ENCODE assay signal across 14 cellular contexts in the genomic region with DNA sequence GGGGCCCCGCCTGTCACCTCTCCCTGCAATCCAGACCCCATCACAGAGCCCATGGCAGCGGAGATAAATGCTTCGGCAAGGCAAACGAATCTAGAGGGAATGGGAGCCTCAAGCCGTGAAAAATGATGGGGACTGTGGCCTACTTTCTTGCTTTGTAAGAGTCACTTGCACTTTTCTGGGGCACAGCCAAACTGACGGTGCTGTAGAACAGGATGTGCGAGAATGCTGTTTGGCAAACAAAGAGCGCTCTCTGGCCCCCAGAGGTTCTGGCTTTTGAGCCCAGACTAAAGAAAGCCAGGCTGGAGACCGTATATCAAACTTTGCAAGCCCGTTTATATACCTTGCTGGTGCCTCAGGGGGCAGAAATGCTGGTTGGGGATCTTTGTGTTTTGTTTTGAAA.
DNase-seq lines count a peak whose midpoint lies in the region; ATAC-seq and TF ChIP-seq lines count a peak whose summit lies in the region.
"Had no signal": no experiment of that assay in that cellular context is flagged by ENCODE, and none has a peak within 500 bp of the region (broad histone marks: within the 10 kb centered on the region; RNA-seq: fewer than 3 reads in every experiment).

No MANE protein-coding gene starts in this region.

- peak overlapping the region; percentile 36 for H3K9ac ChIP-seq in mucosa of stomach (ENCODE audit: low read length)
- H3K9ac ChIP-seq: BLaER1 treated with 17β-estradiol and CSF1 and Interleukin-3, amounts not matched to agents 10 nM and 100 nM had no signal

- intact Hi-C loops in adrenal gland (cut with DNase I) (no loop called here), tibial artery (cut with DNase I; ENCODE audit: low total_unique reads) (loop anchor here (10.0 kb wide), 1 partner anchor 107 kb away; a partner anchor contains a TSS)

- H3K9me3 ChIP-seq in adrenal gland (replicated peaks in 1 of 3) (no peaks in the 10 kb centered on the region), gastroesophageal sphincter (no peaks in the 10 kb centered on the region), mucosa of stomach (ENCODE audit: control insufficient read depth, low read length) (no peaks in the 10 kb centered on the region), tibial artery (no peaks in the 10 kb centered on the region), hepatocyte (ENCODE audit: low read depth) (no peaks in the 10 kb centered on the region)

- no peak for TF ChIP-seq CTCF in adrenal gland (IDR thresholded peaks at IDR 0.05)
- TF ChIP-seq CTCF in gastroesophageal sphincter (IDR thresholded peaks at IDR 0.05) = no peak
- no peak for TF ChIP-seq CTCF in tibial artery (IDR thresholded peaks at IDR 0.05)
- TF ChIP-seq CTCF in omental fat pad (IDR thresholded peaks at IDR 0.05) = no peak
- TF ChIP-seq CTCF in hepatocyte (IDR thresholded peaks at IDR 0.05; ENCODE audit: poor library complexity) = no peak

- no peaks in the 10 kb centered on the region for H4K20me1 ChIP-seq in hepatocyte (ENCODE audit: insufficient read depth, poor library complexity, severe bottlenecking)
- H4K20me1 ChIP-seq: BLaER1 treated with 17β-estradiol and CSF1 and Interleukin-3, amounts not matched to agents 10 nM and 100 nM had no signal

- TF ChIP-seq EP300 in gastroesophageal sphincter (IDR thresholded peaks at IDR 0.05) = no peak

- peak; percentile 54 for ATAC-seq in gastroesophageal sphincter
- ATAC-seq in omental fat pad (ENCODE audit: low FRiP score) = no peak
- no peak for ATAC-seq in HG02973 (IDR thresholded peaks at IDR 0.05; ENCODE audit: unreplicated experiment)

- H2AFZ ChIP-seq in hepatocyte = no peak overlapping the region

- 62 to 76% (median 68%) methylated on average over 9 to 10 of the region's 10 CpGs for WGBS in adrenal gland, 4 donors
- WGBS in gastroesophageal sphincter (ENCODE audit: low coverage in 1 of 2), 2 donors = 24 to 40% methylated on average over 1 to 9 of the region's 10 CpGs
- WGBS in hepatocyte (ENCODE audit: low lambda C conversion rate, missing lambda C conversion rate) = 76% methylated on average over 10 of the region's 10 CpGs

- H3K27ac ChIP-seq in adrenal gland (peak overlapping the region in 2 of 5 donors; percentile 26 to 80), gastroesophageal sphincter (peak overlapping the region; percentile 7 to 87 (median 86)), tibial artery (peak overlapping the region; percentile 84 to 85), hepatocyte (no peak overlapping the region)
- H3K27ac ChIP-seq: BLaER1 treated with 17β-estradiol and CSF1 and Interleukin-3, amounts not matched to agents 10 nM and 100 nM; RWPE1 had no signal

- peak in 6 of 7 donors; percentile 34 to 81 (median 49) for DNase-seq in adrenal gland
- DNase-seq in tibial artery = peak; percentile 92 to 93
- DNase-seq in DMS153 (lab: John Stamatoyannopoulos, UW) = no peak
- no peak for DNase-seq in omental fat pad (ENCODE audit: low spot score)
- DNase-seq in hepatocyte (ENCODE audit: low spot score) = no peak
- DNase-seq: activated naive CD4-positive, alpha-beta T cell treated with anti-CD3 and anti-CD28 coated beads, Interleukin-2, amount 10 ng/mL, durations not matched to agents 7 days and 5 days; NCI-H1092 treated with DMSO at 0.1 percent for 48 hours; NCI-H524 treated with DMSO at 0.1 percent for 48 hours; stimulated activated CD4-positive, alpha-beta T cell treated with anti-CD3 and anti-CD28 coated beads, Interleukin-2, amount 100 ng/mL, for 24 hours had no signal

- H3K79me2 ChIP-seq in hepatocyte = no peaks in the 10 kb centered on the region

- TF ChIP-seq POLR2A in adrenal gland (IDR thresholded peaks at IDR 0.05) (no peak), gastroesophageal sphincter (IDR thresholded peaks at IDR 0.05) (no peak)

- H3K4me3 ChIP-seq in adrenal gland (no peak overlapping the region), gastroesophageal sphincter (no peak overlapping the region), mucosa of stomach (ENCODE audit: low read length) (no peak overlapping the region), tibial artery (no peak overlapping the region), hepatocyte (no peak overlapping the region)
- H3K4me3 ChIP-seq: BLaER1 treated with 17β-estradiol and CSF1 and Interleukin-3, amounts not matched to agents 10 nM and 100 nM had no signal

- H3K4me2 ChIP-seq in hepatocyte = no peak overlapping the region
- H3K4me2 ChIP-seq: BLaER1 treated with 17β-estradiol and CSF1 and Interleukin-3, amounts not matched to agents 10 nM and 100 nM had no signal

- H3K9me2 ChIP-seq in hepatocyte (replicated peaks; ENCODE audit: insufficient read depth) = no peaks in the 10 kb centered on the region

- H3K27me3 ChIP-seq in adrenal gland (no peaks in the 10 kb centered on the region), gastroesophageal sphincter (no peaks in the 10 kb centered on the region), mucosa of stomach (ENCODE audit: control insufficient read depth, insufficient read depth, low read length) (no peaks in the 10 kb centered on the region), tibial artery (no peaks in the 10 kb centered on the region), hepatocyte (no peaks in the 10 kb centered on the region)
- H3K27me3 ChIP-seq: BLaER1 treated with 17β-estradiol and CSF1 and Interleukin-3, amounts not matched to agents 10 nM and 100 nM had no signal

- peaks cover 0 to 11% of the 10 kb centered on the region in 2 donors for H3K4me1 ChIP-seq in adrenal gland (replicated peaks in 1 of 2)
- peaks cover 5 to 63% (median 20%) of the 10 kb centered on the region in 3 donors for H3K4me1 ChIP-seq in gastroesophageal sphincter
- peaks cover 26% of the 10 kb centered on the region for H3K4me1 ChIP-seq in mucosa of stomach (ENCODE audit: control insufficient read depth, insufficient read depth, low read length)
- H3K4me1 ChIP-seq in tibial artery = peaks cover 5 to 69% (median 53%) of the 10 kb centered on the region in 4 donors
- H3K4me1 ChIP-seq in hepatocyte (ENCODE audit: insufficient read depth) = no peaks in the 10 kb centered on the region
- H3K4me1 ChIP-seq: BLaER1 treated with 17β-estradiol and CSF1 and Interleukin-3, amounts not matched to agents 10 nM and 100 nM had no signal

- H3K36me3 ChIP-seq in adrenal gland (replicated peaks in 1 of 2) (no peaks in the 10 kb centered on the region), gastroesophageal sphincter (no peaks in the 10 kb centered on the region), mucosa of stomach (ENCODE audit: control insufficient read depth, insufficient read depth, low read length) (no peaks in the 10 kb centered on the region), tibial artery (no peaks in the 10 kb centered on the region), hepatocyte (replicated peaks; ENCODE audit: insufficient read depth, low read depth) (no peaks in the 10 kb centered on the region)
- H3K36me3 ChIP-seq: BLaER1 treated with 17β-estradiol and CSF1 and Interleukin-3, amounts not matched to agents 10 nM and 100 nM had no signal

Comparison
In these comparisons a context has a peak if more than half of its experiments do, and no peak if none do; other contexts are left out.
1. DNase-seq: peak in adrenal gland (6 of 7) and tibial artery (2 of 2); none in DMS153 (single experiment), omental fat pad (single experiment) and hepatocyte (single experiment).